In genomic region chr20:17972121-17972520, GRCh38 we compare ENCODE assay signal across 8 cellular contexts. TPM values are rescaled to one million over a fixed set of nuclear protein-coding genes. Genes with fewer than 3 reads are reported as not detected.
DNase-seq lines count a peak whose midpoint lies in the region; TF ChIP-seq lines count a peak whose summit lies in the region.

No MANE protein-coding gene starts in this region.

- TF ChIP-seq POLR2A in erythroblast (IDR thresholded peaks at IDR 0.05; ENCODE audit: low read length) = no peak

- H3K9me3 ChIP-seq in skeletal muscle satellite cell (replicated peaks; ENCODE audit: low read length) = no peaks in the 10 kb centered on the region

- CTCF ChIA-PET in RWPE1 (lab: Yijun Ruan, JAX) = no interaction called here

- H3K27me3 ChIP-seq in skeletal muscle satellite cell (ENCODE audit: control insufficient read depth, insufficient read depth, low read length) = no peaks in the 10 kb centered on the region

- peaks cover 40% of the 10 kb centered on the region for H3K4me1 ChIP-seq in skeletal muscle satellite cell (ENCODE audit: control insufficient read depth, insufficient read depth, low read length)

- peaks cover 6% of the 10 kb centered on the region for H3K36me3 ChIP-seq in skeletal muscle satellite cell (ENCODE audit: insufficient read depth, low read length)

- peak overlapping the region; percentile 98 for H3K4me2 ChIP-seq in skeletal muscle satellite cell (ENCODE audit: low read length)

- H3K4me3 ChIP-seq in skeletal muscle satellite cell (ENCODE audit: low read length) = peak overlapping the region; percentile 98

- H3K27ac ChIP-seq in RWPE1 = peak overlapping the region; percentile 85

- POLR2A ChIA-PET in RWPE1 (lab: Yijun Ruan, JAX; ENCODE audit: low non-redundant PET) = no interaction called here

- peak; percentile 47 for DNase-seq in NCI-H510A treated with DMSO at 0.1 percent for 48 hours (lab: John Stamatoyannopoulos, UW)
- DNase-seq in NCI-H510A (lab: John Stamatoyannopoulos, UW) = no peak
- DNase-seq in RWPE1 (ENCODE audit: low spot score) = no peak
- DNase-seq in erythroblast (lab: John Stamatoyannopoulos, UW) = peak; percentile 24 to 58
- no peak for DNase-seq in stimulated activated CD8-positive, alpha-beta memory T cell treated with anti-CD3 and anti-CD28 coated beads, Interleukin-4, amount 100 ng/mL, for 48 hours
- DNase-seq in NCI-H524 treated with DMSO at 0.1 percent for 48 hours (lab: John Stamatoyannopoulos, UW) = no peak
- DNase-seq in C1 segment of cervical spinal cord (lab: John Stamatoyannopoulos, UW) = no peak

- no peak for TF ChIP-seq CTCF in RWPE1 (conservative IDR thresholded peaks at IDR 0.05; ENCODE audit: low read depth)

- H3K9ac ChIP-seq in skeletal muscle satellite cell (ENCODE audit: low read depth, low read length) = peak overlapping the region; percentile 100

RNA-seq across cellular contexts. Expression of gene MGME1, which starts 3.3 kb away (rescaled TPM):
- 6.6 and 12.5 TPM in 2 replicates for total RNA-seq in skeletal muscle satellite cell (2012; rRNA removed)

RNA-seq across cellular contexts. Expression of gene SNX5, which starts 3.5 kb away (rescaled TPM):
- total RNA-seq in skeletal muscle satellite cell (2012; rRNA removed) = 109 and 122 TPM in 2 replicates

Comparison
In these comparisons a context has a peak if more than half of its experiments do, and no peak if none do; other contexts are left out.
1. DNase-seq: peak in NCI-H510A treated with DMSO at 0.1 percent for 48 hours (single experiment) and erythroblast (2 of 2); none in NCI-H510A (single experiment), RWPE1 (single experiment), stimulated activated CD8-positive, alpha-beta memory T cell treated with anti-CD3 and anti-CD28 coated beads, Interleukin-4, amount 100 ng/mL, for 48 hours (single experiment), NCI-H524 treated with DMSO at 0.1 percent for 48 hours (single experiment) and C1 segment of cervical spinal cord (0 of 14).